In the genomic region with DNA sequence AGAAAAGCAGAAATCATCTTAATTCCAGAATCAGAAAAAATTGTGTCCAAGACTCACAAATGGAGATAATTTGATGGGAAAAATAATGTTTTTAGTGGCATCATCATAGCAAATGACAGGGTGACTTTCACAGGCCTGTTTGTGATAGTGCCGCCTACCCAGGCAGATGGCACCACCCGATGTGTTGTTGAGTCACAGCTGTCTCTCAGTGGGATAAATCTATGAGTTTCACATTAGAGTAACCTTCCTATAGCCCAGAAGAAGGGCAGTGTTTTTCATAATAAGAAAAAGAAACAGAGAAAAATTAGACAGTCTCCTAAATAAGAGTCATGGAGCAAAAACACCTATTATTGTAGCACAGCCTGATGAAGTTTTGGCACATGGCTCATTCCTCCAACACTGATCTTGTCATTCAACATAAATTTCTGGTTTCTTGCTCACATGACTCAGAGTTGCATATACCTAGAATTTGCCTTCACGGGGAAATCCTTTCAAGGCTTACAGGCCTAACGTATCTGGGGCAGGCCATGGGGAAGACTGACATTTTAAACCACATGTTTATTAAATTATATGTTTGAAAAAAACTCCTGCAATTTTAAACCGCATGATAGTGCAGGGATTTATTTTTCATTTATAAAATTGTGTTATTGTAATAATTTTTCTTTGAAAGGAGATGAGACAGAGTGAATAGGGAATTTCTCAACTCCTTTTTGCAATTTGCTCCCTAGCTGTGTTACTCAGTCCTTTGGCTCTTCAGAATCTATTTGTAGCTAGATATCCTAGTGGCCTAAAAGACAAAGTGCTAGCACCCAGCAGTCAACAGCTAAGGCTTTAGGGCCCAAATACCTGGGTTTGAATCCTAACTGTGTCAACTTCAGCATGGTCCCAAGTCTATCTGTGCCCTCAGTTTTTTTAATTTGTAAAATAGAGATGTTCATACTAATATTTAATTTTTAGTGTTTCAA, we compare ENCODE assay signal across 17 cellular contexts.
DNase-seq lines count a peak whose midpoint lies in the region; ATAC-seq and TF ChIP-seq lines count a peak whose summit lies in the region.
"Had no signal": no experiment of that assay in that cellular context is flagged by ENCODE, and none has a peak within 500 bp of the region (broad histone marks: within the 10 kb centered on the region; RNA-seq: fewer than 3 reads in every experiment).

No MANE protein-coding gene starts in this region.

- H3K27ac ChIP-seq in OCI-LY3 (ENCODE audit: low read length) (no peak overlapping the region), epithelial cell of prostate (peak overlapping the region; percentile 56)
- H3K27ac ChIP-seq: PC-9 had no signal

- H3K4me3 ChIP-seq in OCI-LY3 (ENCODE audit: low read length): no peak overlapping the region
- H3K4me3 ChIP-seq: PC-9 had no signal

- no peaks in the 10 kb centered on the region for H4K20me1 ChIP-seq in OCI-LY3 (ENCODE audit: insufficient read depth, low read length)

- POLR2A ChIA-PET in activated CD8-positive, alpha-beta T cell treated with anti-CD3 and anti-CD28 coated beads for 36 hours (lab: Charles Lee): no interaction called here
- POLR2A ChIA-PET in activated CD8-positive, alpha-beta T cell treated with anti-CD3 and anti-CD28 coated beads, Interleukin-2, amount 10 ng/mL, durations not matched to agents 7 days and 5 days (lab: Charles Lee): no interaction called here

- H3K4me1 Mint-ChIP-seq in activated CD8-positive, alpha-beta T cell treated with anti-CD3 and anti-CD28 coated beads for 36 hours (ENCODE audit: low read depth): no peaks in the 10 kb centered on the region
- H3K4me1 Mint-ChIP-seq in activated CD8-positive, alpha-beta T cell treated with anti-CD3 and anti-CD28 coated beads, Interleukin-2, amount 10 ng/mL, durations not matched to agents 7 days and 5 days (ENCODE audit: low read depth): no peaks in the 10 kb centered on the region
- H3K4me1 Mint-ChIP-seq: CD4-positive, alpha-beta memory T cell; IgD-negative memory B cell had no signal

- intact Hi-C loops in activated CD8-positive, alpha-beta T cell treated with anti-CD3 and anti-CD28 coated beads for 36 hours (cut with micrococcal nuclease): no loop called here

- peaks cover 1% of the 10 kb centered on the region for H3K27me3 Mint-ChIP-seq in activated CD8-positive, alpha-beta T cell treated with anti-CD3 and anti-CD28 coated beads for 36 hours
- no peaks in the 10 kb centered on the region for H3K27me3 Mint-ChIP-seq in activated CD8-positive, alpha-beta T cell treated with anti-CD3 and anti-CD28 coated beads, Interleukin-2, amount 10 ng/mL, durations not matched to agents 7 days and 5 days (ENCODE audit: low read depth)
- H3K27me3 Mint-ChIP-seq: CD4-positive, alpha-beta memory T cell; IgD-negative memory B cell had no signal

- no peaks in the 10 kb centered on the region for H3K9me3 ChIP-seq in OCI-LY3 (ENCODE audit: insufficient read depth, low read length)

- no peaks in the 10 kb centered on the region for H3K79me2 ChIP-seq in OCI-LY3 (ENCODE audit: low read length)

- DNase-seq in activated CD8-positive, alpha-beta T cell treated with anti-CD3 and anti-CD28 coated beads for 36 hours: peak; percentile 4
- no peak for DNase-seq in activated CD8-positive, alpha-beta T cell treated with anti-CD3 and anti-CD28 coated beads, Interleukin-2, amount 10 ng/mL, durations not matched to agents 7 days and 5 days
- DNase-seq in epithelial cell of prostate (ENCODE audit: low read depth, low spot score) (no peak), superior temporal gyrus (ENCODE audit: extremely low spot score) (peak; percentile 45), germinal center (ENCODE audit: low spot score) (no peak)
- DNase-seq: activated CD8-positive, alpha-beta memory T cell treated with anti-CD3 and anti-CD28 coated beads for 24 hours; activated gamma-delta T cell treated with Interleukin-2 at 50 U/mL for 16 hours; CD4-positive, alpha-beta memory T cell; GDM1; NCI-H1105 treated with DMSO at 0.1 percent for 48 hours; NCI-H446 treated with DMSO at 0.1 percent for 48 hours; PC-9; retina had no signal

- H3K4me3 Mint-ChIP-seq in activated CD8-positive, alpha-beta T cell treated with anti-CD3 and anti-CD28 coated beads for 36 hours: no peak overlapping the region
- no peak overlapping the region for H3K4me3 Mint-ChIP-seq in activated CD8-positive, alpha-beta T cell treated with anti-CD3 and anti-CD28 coated beads, Interleukin-2, amount 10 ng/mL, durations not matched to agents 7 days and 5 days
- H3K4me3 Mint-ChIP-seq: CD4-positive, alpha-beta memory T cell; IgD-negative memory B cell had no signal

- no peaks in the 10 kb centered on the region for H3K27me3 ChIP-seq in OCI-LY3 (ENCODE audit: low read depth, low read length)

- TF ChIP-seq CTCF in activated CD8-positive, alpha-beta T cell treated with anti-CD3 and anti-CD28 coated beads for 36 hours (IDR thresholded peaks at IDR 0.05): no peak
- TF ChIP-seq CTCF in OCI-LY3 (IDR thresholded peaks at IDR 0.05; ENCODE audit: low read depth, low read length): no peak

- ATAC-seq in activated CD8-positive, alpha-beta T cell treated with anti-CD3 and anti-CD28 coated beads for 36 hours: peak; percentile 55
- ATAC-seq in activated CD8-positive, alpha-beta T cell treated with anti-CD3 and anti-CD28 coated beads, Interleukin-2, amount 10 ng/mL, durations not matched to agents 7 days and 5 days: no peak
- no peak for ATAC-seq in HG03354 (IDR thresholded peaks at IDR 0.05; ENCODE audit: poor library complexity, severe bottlenecking, unreplicated experiment)
- ATAC-seq in GM19463 (IDR thresholded peaks at IDR 0.05; ENCODE audit: unreplicated experiment): no peak

- no peak overlapping the region for H3K4me2 ChIP-seq in OCI-LY3 (ENCODE audit: low read length)
- H3K4me2 ChIP-seq: PC-9 had no signal

- H3K4me1 ChIP-seq in OCI-LY3 (ENCODE audit: low read length): peaks cover 7% of the 10 kb centered on the region

- H2AFZ ChIP-seq in OCI-LY3 (ENCODE audit: low read depth, low read length): peak overlapping the region; percentile 51
- H2AFZ ChIP-seq: PC-9 had no signal

- H3K36me3 Mint-ChIP-seq in activated CD8-positive, alpha-beta T cell treated with anti-CD3 and anti-CD28 coated beads for 36 hours (ENCODE audit: low read depth): no peaks in the 10 kb centered on the region
- H3K36me3 Mint-ChIP-seq in activated CD8-positive, alpha-beta T cell treated with anti-CD3 and anti-CD28 coated beads, Interleukin-2, amount 10 ng/mL, durations not matched to agents 7 days and 5 days (ENCODE audit: low read depth): no peaks in the 10 kb centered on the region
- H3K36me3 Mint-ChIP-seq: CD4-positive, alpha-beta memory T cell; IgD-negative memory B cell had no signal

- H3K9me3 Mint-ChIP-seq in activated CD8-positive, alpha-beta T cell treated with anti-CD3 and anti-CD28 coated beads for 36 hours: no peaks in the 10 kb centered on the region
- no peaks in the 10 kb centered on the region for H3K9me3 Mint-ChIP-seq in activated CD8-positive, alpha-beta T cell treated with anti-CD3 and anti-CD28 coated beads, Interleukin-2, amount 10 ng/mL, durations not matched to agents 7 days and 5 days (ENCODE audit: insufficient read depth)

- H3K36me3 ChIP-seq in OCI-LY3 (replicated peaks; ENCODE audit: low read depth, low read length): no peaks in the 10 kb centered on the region

- H3K27ac Mint-ChIP-seq in activated CD8-positive, alpha-beta T cell treated with anti-CD3 and anti-CD28 coated beads for 36 hours: no peak overlapping the region
- no peak overlapping the region for H3K27ac Mint-ChIP-seq in activated CD8-positive, alpha-beta T cell treated with anti-CD3 and anti-CD28 coated beads, Interleukin-2, amount 10 ng/mL, durations not matched to agents 7 days and 5 days
- H3K27ac Mint-ChIP-seq: CD4-positive, alpha-beta memory T cell; IgD-negative memory B cell had no signal

- CTCF ChIA-PET in activated CD8-positive, alpha-beta T cell treated with anti-CD3 and anti-CD28 coated beads for 36 hours (lab: Charles Lee): no interaction called here
- CTCF ChIA-PET in activated CD8-positive, alpha-beta T cell treated with anti-CD3 and anti-CD28 coated beads, Interleukin-2, amount 10 ng/mL, durations not matched to agents 7 days and 5 days (lab: Charles Lee): no interaction called here

- H3K9ac ChIP-seq in OCI-LY3 (ENCODE audit: low read length): no peak overlapping the region

Comparison
In these comparisons a context has a peak if more than half of its experiments do, and no peak if none do; other contexts are left out.
1. DNase-seq: peak in activated CD8-positive, alpha-beta T cell treated with anti-CD3 and anti-CD28 coated beads for 36 hours (single experiment) and superior temporal gyrus (single experiment); none in activated CD8-positive, alpha-beta T cell treated with anti-CD3 and anti-CD28 coated beads, Interleukin-2, amount 10 ng/mL, durations not matched to agents 7 days and 5 days (single experiment), epithelial cell of prostate (single experiment) and germinal center (single experiment).